Comparison of ENCODE assay signal across 8 cellular contexts in the genomic region with DNA sequence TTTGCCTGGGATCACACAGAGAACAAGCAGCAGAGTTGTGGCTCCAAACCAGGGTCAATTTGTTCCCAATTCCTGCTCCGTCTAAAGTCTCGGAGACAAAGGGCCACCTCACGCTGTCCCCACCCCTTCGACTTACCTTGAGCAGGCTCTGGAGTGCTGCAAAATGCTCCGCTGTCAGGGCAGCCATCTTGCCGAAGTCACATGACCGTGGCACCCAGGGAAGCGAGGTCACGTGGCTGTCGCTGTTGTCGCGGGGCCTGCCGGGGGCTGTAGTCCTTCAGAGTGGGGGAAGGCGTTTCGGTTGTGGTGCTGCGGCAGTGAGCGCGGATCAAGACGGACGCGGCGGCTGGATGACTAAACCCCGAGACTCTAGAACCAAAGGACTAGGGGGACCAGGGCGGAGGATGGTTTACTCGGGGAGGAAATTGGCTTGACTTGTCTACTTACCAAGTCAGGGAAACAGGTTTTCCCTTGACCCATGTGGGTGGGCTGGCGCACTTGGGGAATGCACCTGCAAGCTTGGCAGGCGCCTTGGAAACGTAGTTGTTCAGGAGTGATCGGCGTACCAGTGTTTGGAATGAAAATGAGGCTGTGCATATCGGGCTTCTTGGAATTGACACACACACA. TPM values are rescaled to one million over a fixed set of nuclear protein-coding genes. Genes with fewer than 3 reads are reported as not detected.
DNase-seq lines count a peak whose midpoint lies in the region; ATAC-seq and TF ChIP-seq lines count a peak whose summit lies in the region.

A gene (minus strand): TSS at position 199 of the 627 bp plus-strand sequence. CDS start 12 bp downstream, at position 187.

- peak; percentile 100 for ATAC-seq in HG02623 (IDR thresholded peaks at IDR 0.05; ENCODE audit: unreplicated experiment)
- ATAC-seq in thoracic aorta (ENCODE audit: insufficient number of reproducible peaks, low FRiP score, low read depth), result peak; percentile 88

- H3K27ac Mint-ChIP-seq in activated naive CD8-positive, alpha-beta T cell treated with anti-CD3 and anti-CD28 coated beads for 36 hours, result peak within 1 kb of the TSS; percentile 81
- H3K27ac Mint-ChIP-seq in glutamatergic neuron (ENCODE audit: unreplicated experiment), result peak within 1 kb of the TSS; percentile 94

- CTCF ChIA-PET in GM10248 (lab: Yijun Ruan, JAX), result interaction anchor here (0.8 to 10.3 kb wide), 11 partner anchors 8 to 455 kb away, joined by 3 to 185 read pairs (median 6); a partner anchor contains a TSS

- H3K36me3 ChIP-seq in osteoblast (ENCODE audit: insufficient read depth, low read length), result no peaks in the 10 kb centered on the region
- no peaks in the 10 kb centered on the region for H3K36me3 ChIP-seq in thoracic aorta

- peaks cover 30% of the 10 kb centered on the region for H3K79me2 ChIP-seq in osteoblast (ENCODE audit: insufficient read depth, low read length)

- H3K9me3 ChIP-seq in osteoblast (ENCODE audit: low read depth, low read length), result no peaks in the 10 kb centered on the region
- H3K9me3 ChIP-seq in thoracic aorta, result no peaks in the 10 kb centered on the region

- peaks cover 12% of the 10 kb centered on the region for H4K20me1 ChIP-seq in osteoblast (ENCODE audit: insufficient read depth, low read length)

- H3K36me3 Mint-ChIP-seq in activated naive CD8-positive, alpha-beta T cell treated with anti-CD3 and anti-CD28 coated beads for 36 hours, result peaks cover 3% of the 10 kb centered on the region
- H3K36me3 Mint-ChIP-seq in glutamatergic neuron (ENCODE audit: unreplicated experiment), result no peaks in the 10 kb centered on the region

- H3K4me1 ChIP-seq in osteoblast (ENCODE audit: insufficient read depth, low read length) (peaks cover 7% of the 10 kb centered on the region), thoracic aorta (ENCODE audit: control insufficient read depth in 1 of 2, low read depth in 2 of 2) (peaks cover 13 to 17% of the 10 kb centered on the region in 2 donors)

- peak within 1 kb of the TSS; percentile 90 for H3K4me3 Mint-ChIP-seq in activated naive CD8-positive, alpha-beta T cell treated with anti-CD3 and anti-CD28 coated beads for 36 hours
- peak within 1 kb of the TSS; percentile 95 for H3K4me3 Mint-ChIP-seq in glutamatergic neuron (ENCODE audit: unreplicated experiment)

- H3K27ac ChIP-seq in osteoblast (ENCODE audit: low read depth, low read length) (peak within 1 kb of the TSS; percentile 66), thoracic aorta (peak within 1 kb of the TSS in 1 of 2 donors; percentile 54)

- TF ChIP-seq CTCF in GM10248 (IDR thresholded peaks at IDR 0.05; ENCODE audit: control extremely low read depth, extremely low read depth, low read depth, missing control alignments) (no peak), glutamatergic neuron (IDR thresholded peaks at IDR 0.05; ENCODE audit: partially characterized antibody, unreplicated experiment) (no peak), osteoblast (IDR thresholded peaks at IDR 0.05; ENCODE audit: extremely low read depth, low read depth, low read length) (no peak), thoracic aorta (IDR thresholded peaks at IDR 0.05) (no peak)

- no peaks in the 10 kb centered on the region for H3K9me3 Mint-ChIP-seq in activated naive CD8-positive, alpha-beta T cell treated with anti-CD3 and anti-CD28 coated beads for 36 hours
- peaks cover 4% of the 10 kb centered on the region for H3K9me3 Mint-ChIP-seq in glutamatergic neuron (ENCODE audit: unreplicated experiment)

- peak; percentile 94 for DNase-seq in GM10248 (ENCODE audit: extremely low spot score)
- DNase-seq in NCI-H1105 (lab: John Stamatoyannopoulos, UW), result peak; percentile 94
- peak; percentile 89 for DNase-seq in SKM-1 treated with dmso at 0.1 percent for 144 hours (lab: John Stamatoyannopoulos, UW; ENCODE audit: unreplicated experiment)
- peak; percentile 94 for DNase-seq in activated naive CD8-positive, alpha-beta T cell treated with anti-CD3 and anti-CD28 coated beads for 36 hours
- peak; percentile 95 for DNase-seq in glutamatergic neuron
- DNase-seq in osteoblast (ENCODE audit: insufficient read length, low spot score, missing footprints), result peak; percentile 94
- DNase-seq in thoracic aorta (ENCODE audit: low spot score), result peak; percentile 92

- H3K4me3 ChIP-seq in osteoblast (ENCODE audit: insufficient read depth, low read length) (peak within 1 kb of the TSS; percentile 83), thoracic aorta (peak within 1 kb of the TSS; percentile 93)

- H3K4me1 Mint-ChIP-seq in activated naive CD8-positive, alpha-beta T cell treated with anti-CD3 and anti-CD28 coated beads for 36 hours, result peaks cover 24% of the 10 kb centered on the region
- peaks cover 3% of the 10 kb centered on the region for H3K4me1 Mint-ChIP-seq in glutamatergic neuron (ENCODE audit: low read depth, unreplicated experiment)

- H2AFZ ChIP-seq in osteoblast (ENCODE audit: low read length), result peak within 1 kb of the TSS; percentile 99

- H3K4me2 ChIP-seq in osteoblast (ENCODE audit: insufficient read depth, low read length), result peak within 1 kb of the TSS; percentile 99

- POLR2A ChIA-PET in GM10248 (lab: Yijun Ruan, JAX), result no interaction called here

- H3K27me3 ChIP-seq in osteoblast (ENCODE audit: insufficient read depth, low read length), result no peaks in the 10 kb centered on the region
- no peaks in the 10 kb centered on the region for H3K27me3 ChIP-seq in thoracic aorta (replicated peaks; ENCODE audit: insufficient read depth)

- H3K27me3 Mint-ChIP-seq in activated naive CD8-positive, alpha-beta T cell treated with anti-CD3 and anti-CD28 coated beads for 36 hours, result peaks cover 4% of the 10 kb centered on the region
- H3K27me3 Mint-ChIP-seq in glutamatergic neuron (ENCODE audit: unreplicated experiment), result peaks cover 10% of the 10 kb centered on the region

RNA-seq across cellular contexts. Expression of the gene that starts here (rescaled TPM):
- total RNA-seq in activated naive CD8-positive, alpha-beta T cell treated with anti-CD3 and anti-CD28 coated beads for 36 hours, result 10 to 100 TPM; 51.1 to 56.9 TPM
- total RNA-seq in glutamatergic neuron (ENCODE audit: unreplicated experiment), result 72.2 TPM
- total RNA-seq in osteoblast, result 39.5 and 52.5 TPM in 2 replicates
- 10 to 100 TPM; 27.5 to 42.1 TPM for total RNA-seq in thoracic aorta
